33 cellular contexts compared by ENCODE assay signal in genomic region chr12:13120431-13120830, GRCh38. TPM values are rescaled to one million over a fixed set of nuclear protein-coding genes. Genes with fewer than 3 reads are reported as not detected.
"Had no signal": no experiment of that assay in that cellular context is flagged by ENCODE, and none has a peak within 500 bp of the region (broad histone marks: within the 10 kb centered on the region; RNA-seq: fewer than 3 reads in every experiment).

No MANE protein-coding gene starts in this region.

- FAIRE-seq: islet of Langerhans, kidney, pancreas had no signal

- H3K9me3 ChIP-seq: left lung, lower lobe of right lung, mucosa of descending colon, pancreas, prostate gland, stomach, thoracic aorta, tibial artery, upper lobe of right lung, uterus had no signal

- H3K27ac ChIP-seq: left lung, lower lobe of right lung, pancreas, prostate gland, skin epidermis, stomach, thoracic aorta, tibial artery, upper lobe of right lung, uterus had no signal

- DNase-seq: hypothalamus; immature natural killer cell; kidney; left colon; left lung; lower lobe of right lung; mammary epithelial cell; mesendoderm; mucosa of descending colon; naive thymus-derived CD4-positive, alpha-beta T cell; pancreas; posterior cingulate gyrus; retina; right cardiac atrium; stimulated activated CD4-positive, alpha-beta T cell treated with anti-CD3 and anti-CD28 coated beads, Interleukin-12 subunit alpha, Interleukin-12 subunit beta, amount 100 ng/mL, for 4 hours; stimulated activated CD4-positive, alpha-beta T cell treated with anti-CD3 and anti-CD28 coated beads, Interleukin-15, amount 100 ng/mL, for 24 hours; stimulated activated CD4-positive, alpha-beta T cell treated with anti-CD3 and anti-CD28 coated beads, Interleukin-2, amount 100 ng/mL, for 24 hours; stimulated activated CD4-positive, alpha-beta T cell treated with anti-CD3 and anti-CD28 coated beads, Interleukin-4, amount 100 ng/mL, for 1 hour; stimulated activated naive B cell treated with anti-CD40 and anti-IgM and Interleukin-4, amounts not matched to agents 10 μg/mL and 1 μg/mL and 100 μg/mL, for 72 hours; stimulated activated naive CD8-positive, alpha-beta T cell treated with anti-CD3 and anti-CD28 coated beads, Interleukin-15, Interleukin-2, amounts not matched to agents 100 U/mL and 50 U/mL, for 24 hours; stomach; tibial artery; trophoblast cell; upper lobe of right lung; uterus had no signal

- ATAC-seq: left colon; left lung; lower lobe of right lung; mucosa of descending colon; naive thymus-derived CD4-positive, alpha-beta T cell; natural killer cell treated with Interleukin-12 subunit alpha and Interleukin-12 subunit beta and Interleukin-15 and Interleukin-18, amount 100 ng/mL, for 72 hours; pancreas; right cardiac atrium; sciatic nerve; stimulated activated naive B cell treated with anti-CD40 and anti-IgM and Interleukin-4, amounts not matched to agents 10 μg/mL and 1 μg/mL and 100 μg/mL, for 72 hours; stimulated activated naive CD8-positive, alpha-beta T cell treated with anti-CD3 and anti-CD28 coated beads, Interleukin-15, Interleukin-2, amounts not matched to agents 100 U/mL and 50 U/mL, for 24 hours; upper lobe of right lung had no signal

- H3K4me1 ChIP-seq: pancreas, prostate gland, stomach, tibial artery, upper lobe of right lung, uterus had no signal

- H3K36me3 ChIP-seq: left lung, lower lobe of right lung, pancreas, prostate gland, stomach, thoracic aorta, tibial artery, upper lobe of right lung, uterus had no signal

- H3K27me3 ChIP-seq: left lung, pancreas, stomach, tibial artery, upper lobe of right lung, uterus had no signal

- H3K4me3 ChIP-seq: left lung, lower lobe of right lung, mucosa of descending colon, pancreas, prostate gland, skin epidermis, stomach, thoracic aorta, tibial artery, upper lobe of right lung, uterus had no signal

RNA-seq across cellular contexts. Expression of gene GSG1, which starts 17.0 kb away (rescaled TPM):
- total RNA-seq: left colon; liver; lower lobe of right lung; mammary epithelial cell; mesothelial cell of epicardium; mucosa of descending colon; naive thymus-derived CD4-positive, alpha-beta T cell; natural killer cell treated with Interleukin-12 subunit alpha and Interleukin-12 subunit beta and Interleukin-15 and Interleukin-18, amount 100 ng/mL, for 72 hours; right cardiac atrium; sciatic nerve; stomach; thoracic aorta; upper lobe of right lung; uterus had no signal
- polyA plus RNA-seq: liver; naive thymus-derived CD4-positive, alpha-beta T cell; stomach had no signal
